Comparison of ENCODE assay signal across 27 cellular contexts in genomic region chr19:4619668-4620294, GRCh38.
"Had no signal": no experiment of that assay in that cellular context is flagged by ENCODE, and none has a peak within 500 bp of the region (broad histone marks: within the 10 kb centered on the region; RNA-seq: fewer than 3 reads in every experiment).

No MANE protein-coding gene starts in this region.

- H3K4me1 ChIP-seq: right atrium auricular region, suprapubic skin, tibial artery, upper lobe of right lung had no signal

- H3K4me1 Mint-ChIP-seq: activated CD4-positive, alpha-beta T cell treated with anti-CD3 and anti-CD28 coated beads, Interleukin-2, amount 10 ng/mL, durations not matched to agents 7 days and 5 days; activated T-helper 17 cell treated with anti-CD3 and anti-CD28 coated beads, Interleukin-2, amount 50 U/mL, for 72 hours had no signal

- DNase-seq: activated CD4-positive, alpha-beta T cell treated with anti-CD3 and anti-CD28 coated beads, Interleukin-2, amount 10 ng/mL, durations not matched to agents 7 days and 5 days; activated CD4-positive, CD25-positive, alpha-beta regulatory T cell treated with anti-CD3 and anti-CD28 coated beads, Interleukin-2, amount 50 U/mL, for 72 hours; activated CD8-positive, alpha-beta T cell treated with anti-CD3 and anti-CD28 coated beads for 36 hours; activated gamma-delta T cell treated with Interleukin-2 at 50 U/mL for 16 hours; activated naive CD4-positive, alpha-beta T cell treated with anti-CD3 and anti-CD28 coated beads, Interleukin-2, amount 50 U/mL, for 16 hours; activated T-cell treated with anti-CD3 and anti-CD28 coated beads, Interleukin-2, amount 50 U/mL, for 4 hours; amniotic stem cell; brain microvascular endothelial cell; cortex of kidney; foreskin fibroblast; hippocampal formation; left colon; mammary epithelial cell; naive B cell; nephron progenitor cell; occipital lobe; stimulated activated CD4-positive, alpha-beta T cell treated with anti-CD3 and anti-CD28 coated beads, Interleukin-15, amount 100 ng/mL, for 24 hours; stimulated activated CD4-positive, alpha-beta T cell treated with anti-CD3 and anti-CD28 coated beads, Interleukin-2, amount 100 ng/mL, for 24 hours; stimulated activated naive CD4-positive, alpha-beta T cell; T-helper 9 cell; tibial artery; upper lobe of right lung had no signal

- H3K36me3 ChIP-seq: brain microvascular endothelial cell, right atrium auricular region, suprapubic skin, tibial artery, upper lobe of right lung had no signal

- H3K4me3 Mint-ChIP-seq: activated CD4-positive, alpha-beta T cell treated with anti-CD3 and anti-CD28 coated beads, Interleukin-2, amount 10 ng/mL, durations not matched to agents 7 days and 5 days; activated CD8-positive, alpha-beta T cell treated with anti-CD3 and anti-CD28 coated beads for 36 hours; activated T-cell treated with anti-CD3 and anti-CD28 coated beads, Interleukin-2, amount 50 U/mL, for 4 hours; activated T-helper 17 cell treated with anti-CD3 and anti-CD28 coated beads, Interleukin-2, amount 50 U/mL, for 72 hours; naive B cell; nephron progenitor cell had no signal

- H3K9me3 Mint-ChIP-seq: activated CD4-positive, alpha-beta T cell treated with anti-CD3 and anti-CD28 coated beads, Interleukin-2, amount 10 ng/mL, durations not matched to agents 7 days and 5 days; activated CD8-positive, alpha-beta T cell treated with anti-CD3 and anti-CD28 coated beads for 36 hours; activated T-cell treated with anti-CD3 and anti-CD28 coated beads, Interleukin-2, amount 50 U/mL, for 4 hours; activated T-helper 17 cell treated with anti-CD3 and anti-CD28 coated beads, Interleukin-2, amount 50 U/mL, for 72 hours; naive B cell; nephron progenitor cell had no signal

- H3K4me3 ChIP-seq: right atrium auricular region, suprapubic skin, tibial artery, upper lobe of right lung had no signal

- H3K27ac ChIP-seq: brain microvascular endothelial cell, right atrium auricular region, suprapubic skin, tibial artery, upper lobe of right lung, VCaP had no signal

- H3K27ac Mint-ChIP-seq: activated CD4-positive, alpha-beta T cell treated with anti-CD3 and anti-CD28 coated beads, Interleukin-2, amount 10 ng/mL, durations not matched to agents 7 days and 5 days; activated CD8-positive, alpha-beta T cell treated with anti-CD3 and anti-CD28 coated beads for 36 hours; activated T-helper 17 cell treated with anti-CD3 and anti-CD28 coated beads, Interleukin-2, amount 50 U/mL, for 72 hours; nephron progenitor cell had no signal

- H3K36me3 Mint-ChIP-seq: naive B cell had no signal

- H3K27me3 ChIP-seq: right atrium auricular region had no signal

- ATAC-seq: activated CD8-positive, alpha-beta T cell treated with anti-CD3 and anti-CD28 coated beads for 36 hours; activated T-cell treated with anti-CD3 and anti-CD28 coated beads, Interleukin-2, amount 50 U/mL, for 4 hours; activated T-helper 17 cell treated with anti-CD3 and anti-CD28 coated beads, Interleukin-2, amount 50 U/mL, for 72 hours; esophagus mucosa; left colon; upper lobe of right lung had no signal

- H3K9me3 ChIP-seq: right atrium auricular region, suprapubic skin, tibial artery, upper lobe of right lung had no signal
